24 cellular contexts compared by ENCODE assay signal in genomic region chr20:17471606-17472187, GRCh38. TPM values are rescaled to one million over a fixed set of nuclear protein-coding genes. Genes with fewer than 3 reads are reported as not detected.
DNase-seq lines count a peak whose midpoint lies in the region; ATAC-seq and TF ChIP-seq lines count a peak whose summit lies in the region.
"Had no signal": no experiment of that assay in that cellular context is flagged by ENCODE, and none has a peak within 500 bp of the region (broad histone marks: within the 10 kb centered on the region; RNA-seq: fewer than 3 reads in every experiment).

No MANE protein-coding gene starts in this region.

- TF ChIP-seq CTCF in dorsolateral prefrontal cortex (IDR thresholded peaks at IDR 0.05 in 54 of 56, conservative IDR thresholded peaks at IDR 0.05 in 2 of 56; ENCODE audit: low read depth in 1 of 56, partially characterized antibody in 56 of 56): no peak

- H3K4me3 ChIP-seq in dorsolateral prefrontal cortex: no peak overlapping the region
- H3K4me3 ChIP-seq: skin epidermis, upper lobe of right lung had no signal

- no peak overlapping the region for H3K27ac ChIP-seq in dorsolateral prefrontal cortex
- H3K27ac ChIP-seq: skin epidermis, upper lobe of right lung had no signal

- intact Hi-C loops in dorsolateral prefrontal cortex (cut with DNase I): no loop called here

- peak; percentile 95 for DNase-seq in DMS79 (lab: John Stamatoyannopoulos, UW)
- peak; percentile 29 for DNase-seq in NCI-H128 (lab: John Stamatoyannopoulos, UW; ENCODE audit: unreplicated experiment)
- DNase-seq in NCI-H2107 treated with DMSO at 0.1 percent for 48 hours (lab: John Stamatoyannopoulos, UW; ENCODE audit: unreplicated experiment): peak; percentile 71
- peak; percentile 39 for DNase-seq in ecto neural progenitor cell (ENCODE audit: low spot score)
- DNase-seq in dorsolateral prefrontal cortex: no peak
- no peak for DNase-seq in AML-193 (lab: John Stamatoyannopoulos, UW)
- DNase-seq: activated CD4-positive, alpha-beta T cell treated with anti-CD3 and anti-CD28 coated beads, Interleukin-2, amount 50 U/mL, for 48 hours; activated CD8-positive, alpha-beta memory T cell treated with anti-CD3 and anti-CD28 coated beads, Interleukin-2, amount 50 U/mL, for 4 hours; amygdala; DND-41; midbrain; naive thymus-derived CD4-positive, alpha-beta T cell; NCI-H2171 treated with DMSO at 0.1 percent for 48 hours; NCI-H774; occipital lobe; OCI-M1; stimulated activated CD8-positive, alpha-beta memory T cell treated with anti-CD3 and anti-CD28 coated beads, Interleukin-4, amount 100 ng/mL, for 48 hours; T-helper 1 cell; upper lobe of right lung had no signal

- no peak for ATAC-seq in GM19467 (IDR thresholded peaks at IDR 0.05; ENCODE audit: unreplicated experiment)
- no peak for ATAC-seq in HG02571 (IDR thresholded peaks at IDR 0.05; ENCODE audit: unreplicated experiment)
- ATAC-seq: activated T-helper 17 cell treated with anti-CD3 and anti-CD28 coated beads, Interleukin-2, amount 50 U/mL, for 72 hours; HCT116; naive thymus-derived CD4-positive, alpha-beta T cell; upper lobe of right lung had no signal

- H3K27me3 ChIP-seq in dorsolateral prefrontal cortex: no peaks in the 10 kb centered on the region
- H3K27me3 ChIP-seq: upper lobe of right lung had no signal

RNA-seq across cellular contexts. Expression of gene BFSP1, which starts 59.5 kb away (rescaled TPM):
- total RNA-seq in dorsolateral prefrontal cortex: 1 to 10 TPM in 114 of 120 experiments, under 1 TPM in 6; 0.67 to 6.9 (median 3.2) TPM

Comparison
In these comparisons a context has a peak if more than half of its experiments do, and no peak if none do; other contexts are left out.
1. DNase-seq: peak in DMS79 (single experiment), NCI-H128 (single experiment), NCI-H2107 treated with DMSO at 0.1 percent for 48 hours (single experiment) and ecto neural progenitor cell (single experiment); none in dorsolateral prefrontal cortex (0 of 10) and AML-193 (0 of 2).